ENCODE assay signal across 8 cellular contexts in genomic region chr14:75249251-75249957, GRCh38. TPM values are rescaled to one million over a fixed set of nuclear protein-coding genes. Genes with fewer than 3 reads are reported as not detected.
A peak's percentile ranks its signal among the peaks of the same experiment; 100 is the strongest.
DNase-seq lines count a peak whose midpoint lies in the region; ATAC-seq and TF ChIP-seq lines count a peak whose summit lies in the region.

No MANE protein-coding gene starts in this region.

- no peaks in the 10 kb centered on the region for H3K79me2 ChIP-seq in Karpas-422 (ENCODE audit: low read length)

- no peaks in the 10 kb centered on the region for H3K36me3 ChIP-seq in Karpas-422 (ENCODE audit: insufficient read depth, low read length)
- no peaks in the 10 kb centered on the region for H3K36me3 ChIP-seq in suprapubic skin

- H3K27me3 ChIP-seq in Karpas-422 (ENCODE audit: low read length) (no peaks in the 10 kb centered on the region), suprapubic skin (no peaks in the 10 kb centered on the region)

- peak; percentile 85 for DNase-seq in Karpas-422
- peak; percentile 73 for DNase-seq in activated CD4-positive, CD25-positive, alpha-beta regulatory T cell treated with anti-CD3 and anti-CD28 coated beads, Interleukin-2, amount 50 U/mL, for 16 hours (ENCODE audit: low read depth, low spot score)
- DNase-seq in choroid plexus epithelial cell (ENCODE audit: low read depth): peak; percentile 39
- peak; percentile 25 to 69 (median 54) for DNase-seq in stimulated activated CD4-positive, alpha-beta T cell treated with anti-CD3 and anti-CD28 coated beads, TNF-alpha, amount 100 ng/mL, for 4 hours (ENCODE audit: low read depth in 3 of 3)
- DNase-seq in caudate nucleus (lab: John Stamatoyannopoulos, UW): no peak
- DNase-seq in suprapubic skin (ENCODE audit: low spot score in 2 of 2): no peak

- H3K4me3 ChIP-seq in GM08714 (ENCODE audit: low read length) (peak overlapping the region; percentile 15; the same call in 1 of the 2 replicates), Karpas-422 (ENCODE audit: low read length) (peak overlapping the region; percentile 19; the same call in 1 of the 2 replicates), choroid plexus epithelial cell (ENCODE audit: low read depth, low read length) (no peak overlapping the region), suprapubic skin (no peak overlapping the region)

- no peaks in the 10 kb centered on the region for H3K9me2 ChIP-seq in Karpas-422 (replicated peaks; ENCODE audit: insufficient read depth, low read length)

- H3K9ac ChIP-seq in Karpas-422 (ENCODE audit: low read length): peak overlapping the region; percentile 10; the same call in 1 of the 2 replicates

- TF ChIP-seq EP300 in suprapubic skin (IDR thresholded peaks at IDR 0.05): no peak

- H3K4me1 ChIP-seq in Karpas-422 (ENCODE audit: low read length) (peaks cover 20% of the 10 kb centered on the region), suprapubic skin (peaks cover 13% of the 10 kb centered on the region)

- no peak for TF ChIP-seq POLR2A in suprapubic skin (IDR thresholded peaks at IDR 0.05)

- H3K27ac ChIP-seq in Karpas-422 (ENCODE audit: low read length) (peak overlapping the region; percentile 47), caudate nucleus (ENCODE audit: low read depth, low read length) (no peak overlapping the region), suprapubic skin (no peak overlapping the region)

- H3K9me3 ChIP-seq in Karpas-422 (ENCODE audit: low read length) (no peaks in the 10 kb centered on the region), suprapubic skin (no peaks in the 10 kb centered on the region)

- TF ChIP-seq CTCF in choroid plexus epithelial cell (conservative IDR thresholded peaks at IDR 0.05; ENCODE audit: low read depth, low read length): no peak
- no peak for TF ChIP-seq CTCF in suprapubic skin (IDR thresholded peaks at IDR 0.05)

- H4K20me1 ChIP-seq in Karpas-422 (ENCODE audit: insufficient read depth, low read depth, low read length): no peaks in the 10 kb centered on the region

- ATAC-seq in GM21576 (IDR thresholded peaks at IDR 0.05; ENCODE audit: unreplicated experiment): peak; percentile 80

- WGBS in suprapubic skin: 75% methylated on average over 10 of the region's 10 CpGs

- H3K4me2 ChIP-seq in Karpas-422 (ENCODE audit: low read depth, low read length, poor library complexity, severe bottlenecking): peak overlapping the region; percentile 49

- H2AFZ ChIP-seq in Karpas-422 (ENCODE audit: low read length): peak overlapping the region; percentile 13; the same call in 1 of the 2 replicates

RNA-seq across cellular contexts. Expression of gene FOS, which starts 29.2 kb away (rescaled TPM):
- total RNA-seq in Karpas-422 (2014; rRNA removed; shearing (Covaris generic); ENCODE audit: low replicate concordance): 3.8 and 5.5 TPM in 2 replicates
- total RNA-seq in suprapubic skin: 1,000 to 10,000 TPM; 2,120 to 3,987 (median 3,212) TPM

Comparison
In these comparisons a context has a peak if more than half of its experiments do, and no peak if none do; other contexts are left out.
1. H3K4me3 ChIP-seq: peak in GM08714 (single experiment) and Karpas-422 (single experiment); none in choroid plexus epithelial cell (single experiment) and suprapubic skin (single experiment).
2. DNase-seq: peak in Karpas-422 (single experiment), activated CD4-positive, CD25-positive, alpha-beta regulatory T cell treated with anti-CD3 and anti-CD28 coated beads, Interleukin-2, amount 50 U/mL, for 16 hours (single experiment), choroid plexus epithelial cell (single experiment) and stimulated activated CD4-positive, alpha-beta T cell treated with anti-CD3 and anti-CD28 coated beads, TNF-alpha, amount 100 ng/mL, for 4 hours (3 of 3); none in caudate nucleus (0 of 61) and suprapubic skin (0 of 2).
3. RNA of gene FOS, which starts 29.2 kb away (total RNA-seq): 2,120 to 3,987 TPM in suprapubic skin; 3.8 to 5.5 TPM in Karpas-422; every median in the first group is over 100 times any median in the second.